Comparison of ENCODE assay signal across 10 cellular contexts in the genomic region with DNA sequence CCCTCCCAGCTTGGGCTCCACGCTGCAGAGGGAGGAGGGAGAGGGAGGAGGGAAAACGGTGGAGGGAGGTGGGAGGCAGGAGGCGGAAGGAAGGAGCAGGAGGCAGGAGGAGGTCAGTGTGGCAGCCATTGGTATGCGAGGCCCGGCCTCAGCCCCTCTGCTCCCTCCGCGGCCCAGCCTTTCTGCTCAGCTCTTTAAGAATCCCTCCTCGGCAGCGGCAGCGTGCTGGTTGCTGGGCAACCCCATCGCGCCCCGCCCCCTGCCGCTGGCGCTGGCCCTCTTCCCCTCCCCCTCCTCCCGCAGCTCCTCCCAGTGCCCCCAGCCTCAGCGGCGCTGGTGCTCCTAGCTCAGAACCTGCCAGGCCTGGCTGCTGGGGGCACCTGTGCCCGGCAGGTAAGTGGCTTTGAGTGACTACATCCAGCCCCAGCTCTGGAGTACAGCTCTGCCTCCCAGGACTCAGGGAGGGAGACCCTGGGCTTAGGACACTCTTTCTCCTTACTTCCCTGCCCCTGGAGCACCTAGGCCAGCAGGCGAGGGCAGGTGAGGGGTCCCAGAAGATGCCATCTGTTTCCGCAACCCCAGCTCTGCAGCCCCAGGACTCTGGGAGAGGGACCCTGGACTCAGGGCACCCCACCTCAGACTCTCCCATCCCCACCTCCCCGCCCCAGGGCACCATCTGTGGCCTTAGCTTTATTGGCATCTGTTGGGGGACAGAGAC. TPM values are rescaled to one million over a fixed set of nuclear protein-coding genes. Genes with fewer than 3 reads are reported as not detected.
DNase-seq lines count a peak whose midpoint lies in the region; ATAC-seq, FAIRE-seq and TF ChIP-seq lines count a peak whose summit lies in the region.
"Had no signal": no experiment of that assay in that cellular context is flagged by ENCODE, and none has a peak within 500 bp of the region (broad histone marks: within the 10 kb centered on the region; RNA-seq: fewer than 3 reads in every experiment).

No MANE protein-coding gene starts in this region.

- H3K4me1 Mint-ChIP-seq in activated CD8-positive, alpha-beta T cell treated with anti-CD3 and anti-CD28 coated beads for 36 hours (ENCODE audit: low read depth): peaks cover 3% of the 10 kb centered on the region
- peaks cover 40% of the 10 kb centered on the region for H3K4me1 Mint-ChIP-seq in mesothelial cell of epicardium
- H3K4me1 Mint-ChIP-seq in stimulated activated naive CD8-positive, alpha-beta T cell treated with anti-CD3 and anti-CD28 coated beads, Interleukin-15, amount 100 ng/mL, for 72 hours: peaks cover 20% of the 10 kb centered on the region

- H3K4me3 Mint-ChIP-seq in activated CD8-positive, alpha-beta T cell treated with anti-CD3 and anti-CD28 coated beads for 36 hours: no peak overlapping the region
- no peak overlapping the region for H3K4me3 Mint-ChIP-seq in mesothelial cell of epicardium
- no peak overlapping the region for H3K4me3 Mint-ChIP-seq in stimulated activated naive CD8-positive, alpha-beta T cell treated with anti-CD3 and anti-CD28 coated beads, Interleukin-15, amount 100 ng/mL, for 72 hours

- ATAC-seq in activated CD8-positive, alpha-beta T cell treated with anti-CD3 and anti-CD28 coated beads for 36 hours: peak; percentile 47
- no peak for ATAC-seq in stimulated activated naive CD8-positive, alpha-beta T cell treated with anti-CD3 and anti-CD28 coated beads, Interleukin-15, amount 100 ng/mL, for 72 hours
- ATAC-seq in HG02885 (IDR thresholded peaks at IDR 0.05; ENCODE audit: poor library complexity, unreplicated experiment): no peak

- H3K36me3 Mint-ChIP-seq in activated CD8-positive, alpha-beta T cell treated with anti-CD3 and anti-CD28 coated beads for 36 hours (ENCODE audit: low read depth): no peaks in the 10 kb centered on the region
- no peaks in the 10 kb centered on the region for H3K36me3 Mint-ChIP-seq in mesothelial cell of epicardium
- H3K36me3 Mint-ChIP-seq: naive B cell had no signal

- CTCF ChIA-PET in activated CD8-positive, alpha-beta T cell treated with anti-CD3 and anti-CD28 coated beads for 36 hours (lab: Charles Lee): interaction anchor here (0.5 to 1.2 kb wide), 2 partner anchors 28 to 424 kb away, joined by 3 read pairs; no protein-coding TSS in a partner anchor

- DNase-seq in DMS153 treated with DMSO at 0.1 percent for 48 hours (lab: John Stamatoyannopoulos, UW; ENCODE audit: unreplicated experiment): peak; percentile 30
- DNase-seq in DMS153 (lab: John Stamatoyannopoulos, UW): no peak
- peak; percentile 68 for DNase-seq in NCI-H146 (lab: John Stamatoyannopoulos, UW)
- DNase-seq in activated CD8-positive, alpha-beta T cell treated with anti-CD3 and anti-CD28 coated beads for 36 hours: no peak
- DNase-seq in mesothelial cell of epicardium (ENCODE audit: low spot score in 2 of 2, unreplicated experiment in 2 of 2): peak; percentile 64 to 71
- no peak for DNase-seq in RCC 7860 (ENCODE audit: low spot score)
- no peak for DNase-seq in stimulated activated naive CD8-positive, alpha-beta T cell treated with anti-CD3 and anti-CD28 coated beads, Interleukin-15, amount 100 ng/mL, for 72 hours
- DNase-seq: 8988T, naive B cell had no signal

- peaks cover 22% of the 10 kb centered on the region for H3K27me3 Mint-ChIP-seq in activated CD8-positive, alpha-beta T cell treated with anti-CD3 and anti-CD28 coated beads for 36 hours
- peaks cover 8% of the 10 kb centered on the region for H3K27me3 Mint-ChIP-seq in mesothelial cell of epicardium (ENCODE audit: low read depth)
- peaks cover 40% of the 10 kb centered on the region for H3K27me3 Mint-ChIP-seq in stimulated activated naive CD8-positive, alpha-beta T cell treated with anti-CD3 and anti-CD28 coated beads, Interleukin-15, amount 100 ng/mL, for 72 hours

- FAIRE-seq in RCC 7860 (lab: Jason Lieb, UNC): no peak

- no peak for TF ChIP-seq CTCF in activated CD8-positive, alpha-beta T cell treated with anti-CD3 and anti-CD28 coated beads for 36 hours (IDR thresholded peaks at IDR 0.05)
- TF ChIP-seq CTCF in mesothelial cell of epicardium (IDR thresholded peaks at IDR 0.05; ENCODE audit: unreplicated experiment): no peak

- H3K9me3 Mint-ChIP-seq in activated CD8-positive, alpha-beta T cell treated with anti-CD3 and anti-CD28 coated beads for 36 hours: no peaks in the 10 kb centered on the region
- no peaks in the 10 kb centered on the region for H3K9me3 Mint-ChIP-seq in mesothelial cell of epicardium
- no peaks in the 10 kb centered on the region for H3K9me3 Mint-ChIP-seq in stimulated activated naive CD8-positive, alpha-beta T cell treated with anti-CD3 and anti-CD28 coated beads, Interleukin-15, amount 100 ng/mL, for 72 hours

- intact Hi-C loops in activated CD8-positive, alpha-beta T cell treated with anti-CD3 and anti-CD28 coated beads for 36 hours (cut with micrococcal nuclease): no loop called here

- H3K27ac Mint-ChIP-seq in activated CD8-positive, alpha-beta T cell treated with anti-CD3 and anti-CD28 coated beads for 36 hours: no peak overlapping the region
- H3K27ac Mint-ChIP-seq in mesothelial cell of epicardium: no peak overlapping the region
- no peak overlapping the region for H3K27ac Mint-ChIP-seq in stimulated activated naive CD8-positive, alpha-beta T cell treated with anti-CD3 and anti-CD28 coated beads, Interleukin-15, amount 100 ng/mL, for 72 hours
- H3K27ac Mint-ChIP-seq: naive B cell had no signal

- POLR2A ChIA-PET in activated CD8-positive, alpha-beta T cell treated with anti-CD3 and anti-CD28 coated beads for 36 hours (lab: Charles Lee): no interaction called here

RNA-seq across cellular contexts. Expression of a gene that starts 7.2 kb away (rescaled TPM):
- total RNA-seq in activated CD8-positive, alpha-beta T cell treated with anti-CD3 and anti-CD28 coated beads for 36 hours: not detected
- total RNA-seq in mesothelial cell of epicardium: 7.1 to 7.9 TPM (median 7.3 TPM) in 3 replicates

RNA-seq across cellular contexts. Expression of a gene that starts 42.3 kb away (rescaled TPM):
- total RNA-seq in activated CD8-positive, alpha-beta T cell treated with anti-CD3 and anti-CD28 coated beads for 36 hours: 10 to 100 TPM; 70.1 to 73.9 TPM
- 98.0 to 99.7 TPM (median 98.7 TPM) in 3 replicates for total RNA-seq in mesothelial cell of epicardium

RNA-seq across cellular contexts. Expression of a gene that starts 54.1 kb away (rescaled TPM):
- total RNA-seq in activated CD8-positive, alpha-beta T cell treated with anti-CD3 and anti-CD28 coated beads for 36 hours: 100 to 1,000 TPM; 436 to 497 TPM
- 169 to 178 TPM (median 177 TPM) in 3 replicates for total RNA-seq in mesothelial cell of epicardium

Comparison
In these comparisons a context has a peak if more than half of its experiments do, and no peak if none do; other contexts are left out.
1. DNase-seq: peak in DMS153 treated with DMSO at 0.1 percent for 48 hours (single experiment), NCI-H146 (single experiment) and mesothelial cell of epicardium (2 of 2); none in DMS153 (single experiment), activated CD8-positive, alpha-beta T cell treated with anti-CD3 and anti-CD28 coated beads for 36 hours (single experiment), RCC 7860 (single experiment) and stimulated activated naive CD8-positive, alpha-beta T cell treated with anti-CD3 and anti-CD28 coated beads, Interleukin-15, amount 100 ng/mL, for 72 hours (0 of 2).